ENCODE assay signal across 8 cellular contexts in the genomic region with DNA sequence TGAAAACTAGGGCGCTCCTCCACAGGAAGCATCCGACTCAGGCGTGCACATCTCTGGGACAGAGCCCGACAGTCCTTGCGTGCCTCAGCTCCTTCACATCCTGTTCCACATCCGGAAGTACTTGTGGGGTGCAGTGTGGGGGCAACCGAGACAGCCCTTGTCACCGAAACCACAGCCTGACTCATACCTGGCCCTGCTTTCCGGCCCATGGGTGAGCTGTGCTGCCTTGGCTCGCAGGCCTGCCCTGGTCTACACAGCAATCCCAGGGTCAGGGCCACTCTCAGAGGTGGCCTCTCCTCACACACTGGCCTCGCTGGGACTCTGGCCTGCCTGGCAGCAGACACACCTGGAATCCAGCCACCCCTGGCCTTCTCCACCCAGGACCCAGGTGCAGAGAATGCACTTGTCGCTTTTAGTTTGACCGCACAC.
DNase-seq lines count a peak whose midpoint lies in the region; ATAC-seq, FAIRE-seq and TF ChIP-seq lines count a peak whose summit lies in the region.

No MANE protein-coding gene starts in this region.

- H3K27me3 ChIP-seq in bronchial epithelial cell (ENCODE audit: control insufficient read depth, insufficient read depth, low read length): no peaks in the 10 kb centered on the region

- 43 to 44% methylated on average over 11 to 12 of the region's 13 CpGs for WGBS in mesodermal cell (ENCODE audit: insufficient coverage in 2 of 2), 2 experiments

- H3K4me1 ChIP-seq in mesodermal cell (ENCODE audit: control insufficient read depth, insufficient read depth, low read length, poor library complexity, severe bottlenecking): peaks cover 45% of the 10 kb centered on the region

- peak overlapping the region; percentile 58 for H3K4me3 Mint-ChIP-seq in WTC11
- peak overlapping the region; percentile 61 for H3K4me3 Mint-ChIP-seq in stimulated activated effector memory CD8-positive, alpha-beta T cell treated with anti-CD3 and anti-CD28 coated beads, Interleukin-12 subunit alpha, Interleukin-12 subunit beta, amount 100 ng/mL, for 72 hours

- ATAC-seq in GM21367 (IDR thresholded peaks at IDR 0.05; ENCODE audit: unreplicated experiment) (peak; percentile 94), WTC11 (peak; percentile 52)
- peak; percentile 86 for ATAC-seq in stimulated activated effector memory CD8-positive, alpha-beta T cell treated with anti-CD3 and anti-CD28 coated beads, Interleukin-12 subunit alpha, Interleukin-12 subunit beta, amount 100 ng/mL, for 72 hours

- H3K9me3 Mint-ChIP-seq in WTC11: no peaks in the 10 kb centered on the region
- H3K9me3 Mint-ChIP-seq in stimulated activated effector memory CD8-positive, alpha-beta T cell treated with anti-CD3 and anti-CD28 coated beads, Interleukin-12 subunit alpha, Interleukin-12 subunit beta, amount 100 ng/mL, for 72 hours: peaks cover 3% of the 10 kb centered on the region

- H3K27me3 Mint-ChIP-seq in WTC11 (ENCODE audit: low read depth): no peaks in the 10 kb centered on the region

- H3K36me3 ChIP-seq in bronchial epithelial cell (ENCODE audit: control insufficient read depth, insufficient read depth, low read length) (peaks cover 24% of the 10 kb centered on the region), mesodermal cell (ENCODE audit: control insufficient read depth, insufficient read depth, low read length) (peaks cover 38% of the 10 kb centered on the region)

- H3K36me3 Mint-ChIP-seq in WTC11: peaks cover 31% of the 10 kb centered on the region
- H3K36me3 Mint-ChIP-seq in stimulated activated effector memory CD8-positive, alpha-beta T cell treated with anti-CD3 and anti-CD28 coated beads, Interleukin-12 subunit alpha, Interleukin-12 subunit beta, amount 100 ng/mL, for 72 hours: peaks cover 86% of the 10 kb centered on the region

- POLR2A ChIA-PET in WTC11 (lab: Charles Lee): no interaction called here

- DNase-seq in CD1c-positive myeloid dendritic cell (ENCODE audit: extremely low spot score) (peak; percentile 91), HPDE6-E6E7 (ENCODE audit: extremely low spot score) (peak; percentile 83), WTC11 (ENCODE audit: low spot score) (no peak), bronchial epithelial cell (ENCODE audit: low read depth) (peak; percentile 87), NCI-H1436 (lab: John Stamatoyannopoulos, UW) (no peak)
- peak; percentile 77 to 95 for DNase-seq in stimulated activated effector memory CD8-positive, alpha-beta T cell treated with anti-CD3 and anti-CD28 coated beads, Interleukin-12 subunit alpha, Interleukin-12 subunit beta, amount 100 ng/mL, for 72 hours (ENCODE audit: low spot score in 2 of 2)

- peak overlapping the region; percentile 82 for H3K27ac ChIP-seq in mesodermal cell (ENCODE audit: low read depth, low read length, severe bottlenecking)

- CTCF ChIA-PET in WTC11 (lab: Charles Lee): interaction anchor here (1.1 to 1.7 kb wide), 4 partner anchors 29 to 364 kb away, joined by 5 to 8 read pairs (median 6); no protein-coding TSS in a partner anchor

- H3K4me3 ChIP-seq in bronchial epithelial cell (ENCODE audit: low read depth, low read length): no peak overlapping the region
- H3K4me3 ChIP-seq in mesodermal cell (ENCODE audit: extremely low read depth, insufficient read depth, low read length, poor library complexity, severe bottlenecking): no peak overlapping the region

- H3K27ac Mint-ChIP-seq in WTC11: peak overlapping the region; percentile 97
- H3K27ac Mint-ChIP-seq in stimulated activated effector memory CD8-positive, alpha-beta T cell treated with anti-CD3 and anti-CD28 coated beads, Interleukin-12 subunit alpha, Interleukin-12 subunit beta, amount 100 ng/mL, for 72 hours: peak overlapping the region; percentile 89

- FAIRE-seq in bronchial epithelial cell (lab: Jason Lieb, UNC): no peak

- TF ChIP-seq CTCF in WTC11 (IDR thresholded peaks at IDR 0.05) (no peak), bronchial epithelial cell (IDR thresholded peaks at IDR 0.05; ENCODE audit: insufficient read depth, low read length, severe bottlenecking) (no peak)

- peaks cover 67% of the 10 kb centered on the region for H3K4me1 Mint-ChIP-seq in WTC11
- H3K4me1 Mint-ChIP-seq in stimulated activated effector memory CD8-positive, alpha-beta T cell treated with anti-CD3 and anti-CD28 coated beads, Interleukin-12 subunit alpha, Interleukin-12 subunit beta, amount 100 ng/mL, for 72 hours: peaks cover 79% of the 10 kb centered on the region

- no peaks in the 10 kb centered on the region for H3K9me3 ChIP-seq in mesodermal cell (ENCODE audit: control insufficient read depth, low read length)

TF ChIP-seq in WTC11, 78 proteins besides CTCF, POLR2A, EP300 and RAD21:
- TF ChIP-seq SOX15 (CRISPR knock-in tag; IDR thresholded peaks at IDR 0.05) (no peak), TEAD4 (CRISPR knock-in tag; IDR thresholded peaks at IDR 0.05) (no peak), ZNF671 (CRISPR knock-in tag; IDR thresholded peaks at IDR 0.05) (no peak), ZNF121 (CRISPR knock-in tag; IDR thresholded peaks at IDR 0.05) (peak; percentile 39; the same call in 1 of the 2 replicates)

Comparison
In these comparisons a context has a peak if more than half of its experiments do, and no peak if none do; other contexts are left out.
1. DNase-seq: peak in CD1c-positive myeloid dendritic cell (single experiment), HPDE6-E6E7 (single experiment), bronchial epithelial cell (single experiment) and stimulated activated effector memory CD8-positive, alpha-beta T cell treated with anti-CD3 and anti-CD28 coated beads, Interleukin-12 subunit alpha, Interleukin-12 subunit beta, amount 100 ng/mL, for 72 hours (2 of 2); none in WTC11 (single experiment) and NCI-H1436 (single experiment).
2. Peak in every context shown above with its lines, with median percentiles within 50 percentile points of each other: ATAC-seq.